ENCODE assay signal across 8 cellular contexts in genomic region chr18:45850021-45850420, GRCh38. TPM values are rescaled to one million over a fixed set of nuclear protein-coding genes. Genes with fewer than 3 reads are reported as not detected.
DNase-seq lines count a peak whose midpoint lies in the region; ATAC-seq and TF ChIP-seq lines count a peak whose summit lies in the region.

No MANE protein-coding gene starts in this region.

- H3K4me1 ChIP-seq in mammary epithelial cell (ENCODE audit: insufficient read depth, low read length) (no peaks in the 10 kb centered on the region), neural progenitor cell (peaks cover 7% of the 10 kb centered on the region)

- no peak overlapping the region for H2AFZ ChIP-seq in mammary epithelial cell (ENCODE audit: low read depth, low read length)
- no peak overlapping the region for H2AFZ ChIP-seq in neural progenitor cell (replicated peaks)

- no peak overlapping the region for H3K27ac Mint-ChIP-seq in neural progenitor cell
- H3K27ac Mint-ChIP-seq in endothelial cell (ENCODE audit: unreplicated experiment) = no peak overlapping the region

- DNase-seq in mammary epithelial cell = no peak
- peak; percentile 42 for DNase-seq in neural progenitor cell (ENCODE audit: low spot score)
- DNase-seq in NCI-H128 (lab: John Stamatoyannopoulos, UW; ENCODE audit: unreplicated experiment) = no peak
- no peak for DNase-seq in stimulated activated CD8-positive, alpha-beta memory T cell treated with anti-CD3 and anti-CD28 coated beads, Interleukin-4, amount 100 ng/mL, for 48 hours
- no peak for DNase-seq in endothelial cell (ENCODE audit: low spot score)
- no peak for DNase-seq in NCI-H2029 (lab: John Stamatoyannopoulos, UW)

- H3K36me3 Mint-ChIP-seq in neural progenitor cell (peaks cover 15% of the 10 kb centered on the region), endothelial cell (ENCODE audit: low read depth, unreplicated experiment) (peaks cover 40% of the 10 kb centered on the region)

- TF ChIP-seq CTCF in GM12875 (IDR thresholded peaks at IDR 0.05; ENCODE audit: borderline replicate concordance, insufficient read depth, low read depth, low read length) (peak; percentile 74), mammary epithelial cell (conservative IDR thresholded peaks at IDR 0.05 in 1 of 2, IDR thresholded peaks at IDR 0.05 in 1 of 2; ENCODE audit: extremely low read depth in 1 of 2, insufficient read depth in 1 of 2, low read depth in 1 of 2, low read length in 2 of 2) (peak; percentile 37 to 42), neural progenitor cell (IDR thresholded peaks at IDR 0.05) (peak; percentile 45), endothelial cell (IDR thresholded peaks at IDR 0.05; ENCODE audit: unreplicated experiment) (no peak)

- no peaks in the 10 kb centered on the region for H3K9me3 ChIP-seq in mammary epithelial cell (replicated peaks; ENCODE audit: insufficient read depth, low read length)
- no peaks in the 10 kb centered on the region for H3K9me3 ChIP-seq in neural progenitor cell (ENCODE audit: low read depth)

- CTCF ChIA-PET in mammary epithelial cell (lab: Charles Lee; ENCODE audit: low non-redundant PET) = no interaction called here

- H3K27me3 Mint-ChIP-seq in neural progenitor cell (ENCODE audit: insufficient read depth, low read depth) (peaks cover 4% of the 10 kb centered on the region), endothelial cell (ENCODE audit: unreplicated experiment) (peaks cover 1% of the 10 kb centered on the region)

- BruUV-seq in mammary epithelial cell (replicated peaks; lab: Mats Ljungman, UMichigan) = no TSS peak

- dilution Hi-C loops in mammary epithelial cell (cut with HindIII; ENCODE audit: low sequenced_read_pairs) = loop anchor here (5.0 kb wide), 1 partner anchor 73 kb away; no protein-coding TSS in a partner anchor

- H3K4me3 ChIP-seq in GM12875 (ENCODE audit: low read depth, low read length) (no peak overlapping the region), mammary epithelial cell (replicated peaks in 1 of 3; ENCODE audit: insufficient read depth in 1 of 3, low read depth in 2 of 3, low read length in 3 of 3) (no peak overlapping the region), neural progenitor cell (no peak overlapping the region)

- H3K79me2 ChIP-seq in mammary epithelial cell (ENCODE audit: insufficient read depth, low read length) (no peaks in the 10 kb centered on the region), neural progenitor cell (ENCODE audit: low read depth) (no peaks in the 10 kb centered on the region)

- H3K27ac ChIP-seq in mammary epithelial cell (ENCODE audit: insufficient read depth, low read depth, low read length) = no peak overlapping the region
- H3K27ac ChIP-seq in neural progenitor cell = no peak overlapping the region

- H3K36me3 ChIP-seq in mammary epithelial cell (ENCODE audit: insufficient read depth, low read length) = peaks cover 3% of the 10 kb centered on the region
- no peaks in the 10 kb centered on the region for H3K36me3 ChIP-seq in neural progenitor cell

- H3K9ac ChIP-seq in mammary epithelial cell (ENCODE audit: insufficient read depth, low read length) (no peak overlapping the region), neural progenitor cell (no peak overlapping the region)

- H3K4me2 ChIP-seq in mammary epithelial cell (ENCODE audit: insufficient read depth, low read depth, low read length) (no peak overlapping the region), neural progenitor cell (no peak overlapping the region)

- H3K4me3 Mint-ChIP-seq in neural progenitor cell = no peak overlapping the region
- H3K4me3 Mint-ChIP-seq in endothelial cell (ENCODE audit: unreplicated experiment) = no peak overlapping the region

- WGBS in mammary epithelial cell (ENCODE audit: low coverage, missing lambda C conversion rate) = 89% methylated on average over 10 of the region's 10 CpGs

- no peaks in the 10 kb centered on the region for H3K9me3 Mint-ChIP-seq in neural progenitor cell
- no peaks in the 10 kb centered on the region for H3K9me3 Mint-ChIP-seq in endothelial cell (ENCODE audit: unreplicated experiment)

- intact Hi-C loops in mammary epithelial cell (cut with micrococcal nuclease) = no loop called here

- peaks cover 1% of the 10 kb centered on the region for H3K4me1 Mint-ChIP-seq in neural progenitor cell
- H3K4me1 Mint-ChIP-seq in endothelial cell (ENCODE audit: unreplicated experiment) = no peaks in the 10 kb centered on the region

- no peaks in the 10 kb centered on the region for H3F3A ChIP-seq in neural progenitor cell (ENCODE audit: low read depth)

- H4K20me1 ChIP-seq in mammary epithelial cell (ENCODE audit: insufficient read depth, low read length) = no peaks in the 10 kb centered on the region
- no peaks in the 10 kb centered on the region for H4K20me1 ChIP-seq in neural progenitor cell (ENCODE audit: low read depth)

- H3K27me3 ChIP-seq in mammary epithelial cell (ENCODE audit: insufficient read depth, low read length) (no peaks in the 10 kb centered on the region), neural progenitor cell (no peaks in the 10 kb centered on the region)

- in situ Hi-C loops in mammary epithelial cell (cut with MboI; ENCODE audit: low sequenced_read_pairs in 2 of 2) = no loop called here

- peak; percentile 50 for ATAC-seq in HG03342 (IDR thresholded peaks at IDR 0.05; ENCODE audit: unreplicated experiment)

RNA-seq across cellular contexts. Expression of gene SIGLEC15, which starts 24.5 kb away (rescaled TPM):
- total RNA-seq in mammary epithelial cell = under 1 TPM in 1 of 2 donors, not detected in 1; 0.17 TPM
- 0.03 TPM for polyA plus RNA-seq in mammary epithelial cell
- not detected for polyA minus RNA-seq in mammary epithelial cell
- not detected in 2 replicates for total RNA-seq in neural progenitor cell (ENCODE audit: low replicate concordance)
- total RNA-seq in endothelial cell (ENCODE audit: unreplicated experiment) = 2.7 TPM
